8 cellular contexts compared by ENCODE assay signal in genomic region chr21:32727728-32728454, GRCh38. TPM values are rescaled to one million over a fixed set of nuclear protein-coding genes. Genes with fewer than 3 reads are reported as not detected.
DNase-seq lines count a peak whose midpoint lies in the region; ATAC-seq lines count a peak whose summit lies in the region.

Gene SYNJ1, minus strand, starts transcription at chr21:32728013. Its CDS starts 1,118 bp downstream, at chr21:32726895.

- POLR2A ChIA-PET in activated CD8-positive, alpha-beta memory T cell treated with anti-CD3 and anti-CD28 coated beads for 36 hours (lab: Charles Lee): interaction anchor here (0.5 to 2.8 kb wide), 7 partner anchors 19 to 477 kb away, joined by 3 to 23 read pairs (median 4); partner anchors contain the start of genes CFAP298 and PAXBP1

- H3K27ac Mint-ChIP-seq in memory B cell: peak within 1 kb of the TSS; percentile 83

- H3K36me3 Mint-ChIP-seq in memory B cell: peaks cover 5% of the 10 kb centered on the region

- DNase-seq in COR-L47 (lab: John Stamatoyannopoulos, UW) (peak; percentile 84), HT1080 (ENCODE audit: low read depth) (peak; percentile 94), NOMO-1 (lab: John Stamatoyannopoulos, UW; ENCODE audit: unreplicated experiment in 2 of 2) (peak; percentile 87 to 91), memory B cell (ENCODE audit: low spot score in 2 of 2) (peak; percentile 92 to 94)
- DNase-seq in effector CD8-positive, alpha-beta T cell (lab: John Stamatoyannopoulos, UW): peak; percentile 89
- DNase-seq in stimulated activated CD8-positive, alpha-beta memory T cell treated with anti-CD3 and anti-CD28 coated beads, Interleukin-12 subunit alpha, Interleukin-12 subunit beta, amount 100 ng/mL, for 1 hour (ENCODE audit: low read depth): peak; percentile 87

- H3K4me1 Mint-ChIP-seq in memory B cell: peaks cover 12% of the 10 kb centered on the region

- H3K4me3 Mint-ChIP-seq in memory B cell: peak within 1 kb of the TSS; percentile 97

- no peaks in the 10 kb centered on the region for H3K9me3 Mint-ChIP-seq in memory B cell

- no peaks in the 10 kb centered on the region for H3K27me3 Mint-ChIP-seq in memory B cell

- CTCF ChIA-PET in activated CD8-positive, alpha-beta memory T cell treated with anti-CD3 and anti-CD28 coated beads for 36 hours (lab: Charles Lee): interaction anchor here (1.2 to 2.3 kb wide), 4 partner anchors 16 to 44 kb away, joined by 3 to 6 read pairs (median 4); partner anchors contain the start of gene PAXBP1

- ATAC-seq in GM21367 (IDR thresholded peaks at IDR 0.05; ENCODE audit: unreplicated experiment) (peak; percentile 88), memory B cell (ENCODE audit: low read depth) (peak; percentile 93)

RNA-seq across cellular contexts. Expression of gene SYNJ1, which starts in this region (rescaled TPM):
- total RNA-seq in HT1080 (2014; rRNA removed; shearing (Covaris generic)): 3.1 and 7.8 TPM in 2 replicates
- polyA plus RNA-seq in HT1080 (2015; cell fraction: cytosol; rRNA removed): 5.1 and 6.7 TPM in 2 replicates
- polyA plus RNA-seq in HT1080 (2015; cell fraction: nucleus; rRNA removed): 11.1 and 14.1 TPM in 2 replicates
- 10 to 100 TPM; 10.0 to 10.3 TPM for total RNA-seq in activated CD8-positive, alpha-beta memory T cell treated with anti-CD3 and anti-CD28 coated beads for 36 hours

Comparison
In these comparisons a context has a peak if more than half of its experiments do, and no peak if none do; other contexts are left out.
1. Peak in every context shown above with its lines: DNase-seq and ATAC-seq.